In genomic region chr16:74111583-74111982, GRCh38 we compare ENCODE assay signal across 29 cellular contexts.
DNase-seq lines count a peak whose midpoint lies in the region; ATAC-seq and TF ChIP-seq lines count a peak whose summit lies in the region.
"Had no signal": no experiment of that assay in that cellular context is flagged by ENCODE, and none has a peak within 500 bp of the region (broad histone marks: within the 10 kb centered on the region; RNA-seq: fewer than 3 reads in every experiment).

No MANE protein-coding gene starts in this region.

- no peaks in the 10 kb centered on the region for H3K79me2 ChIP-seq in GM23338 (replicated peaks; ENCODE audit: insufficient read depth)

- no peak overlapping the region for H3K4me3 ChIP-seq in GM23338
- H3K4me3 ChIP-seq: cardiac muscle cell, colonic mucosa, gastrocnemius medialis, HAP-1, right atrium auricular region, SK-N-MC, stomach had no signal

- no peaks in the 10 kb centered on the region for H3K36me3 Mint-ChIP-seq in activated CD4-positive, alpha-beta T cell treated with anti-CD3 and anti-CD28 coated beads for 36 hours (ENCODE audit: low read depth)
- no peaks in the 10 kb centered on the region for H3K36me3 Mint-ChIP-seq in GM23338 (ENCODE audit: low read depth)
- H3K36me3 Mint-ChIP-seq in activated naive CD8-positive, alpha-beta T cell treated with anti-CD3 and anti-CD28 coated beads, Interleukin-2, amount 10 ng/mL, durations not matched to agents 7 days and 5 days, result no peaks in the 10 kb centered on the region
- H3K36me3 Mint-ChIP-seq: CD8-positive, alpha-beta T cell; mesothelial cell of epicardium had no signal

- ATAC-seq in activated CD4-positive, alpha-beta T cell treated with anti-CD3 and anti-CD28 coated beads for 36 hours, result peak; percentile 37
- ATAC-seq in GM23338, result no peak
- ATAC-seq in activated naive CD8-positive, alpha-beta T cell treated with anti-CD3 and anti-CD28 coated beads, Interleukin-2, amount 10 ng/mL, durations not matched to agents 7 days and 5 days (ENCODE audit: low read depth), result peak; percentile 40
- ATAC-seq: CD8-positive, alpha-beta T cell; gastrocnemius medialis had no signal

- H4K20me1 ChIP-seq in GM23338 (replicated peaks; ENCODE audit: insufficient read depth), result no peaks in the 10 kb centered on the region

- H3K9me3 Mint-ChIP-seq in activated CD4-positive, alpha-beta T cell treated with anti-CD3 and anti-CD28 coated beads for 36 hours (ENCODE audit: low read depth), result no peaks in the 10 kb centered on the region
- no peaks in the 10 kb centered on the region for H3K9me3 Mint-ChIP-seq in GM23338
- no peaks in the 10 kb centered on the region for H3K9me3 Mint-ChIP-seq in activated naive CD8-positive, alpha-beta T cell treated with anti-CD3 and anti-CD28 coated beads, Interleukin-2, amount 10 ng/mL, durations not matched to agents 7 days and 5 days
- H3K9me3 Mint-ChIP-seq: activated T-helper 2 cell treated with anti-CD3 and anti-CD28 coated beads, Interferon-gamma antibody, Interleukin-2, Interleukin-4, amounts not matched to agents 10 μg/mL and 5 μg/mL and 100 μg/mL, durations not matched to agents 14 hours and 24 hours and 36 hours; CD8-positive, alpha-beta T cell; mesothelial cell of epicardium; T-helper 1 cell treated with Interleukin-12 subunit alpha and Interleukin-12 subunit beta and Interleukin-4 antibody, amounts not matched to agents 30 μg/mL and 1 μg/mL, for 36 hours had no signal

- peaks cover 4% of the 10 kb centered on the region for H3K27me3 Mint-ChIP-seq in activated CD4-positive, alpha-beta T cell treated with anti-CD3 and anti-CD28 coated beads for 36 hours
- peaks cover 2% of the 10 kb centered on the region for H3K27me3 Mint-ChIP-seq in GM23338 (ENCODE audit: insufficient read depth, low read depth, poor library complexity)
- peaks cover 2% of the 10 kb centered on the region for H3K27me3 Mint-ChIP-seq in activated naive CD8-positive, alpha-beta T cell treated with anti-CD3 and anti-CD28 coated beads, Interleukin-2, amount 10 ng/mL, durations not matched to agents 7 days and 5 days

- intact Hi-C loops in activated CD4-positive, alpha-beta T cell treated with anti-CD3 and anti-CD28 coated beads for 36 hours (cut with DNase I, micrococcal nuclease), result no loop called here

- no peak overlapping the region for H3K27ac ChIP-seq in GM23338 (ENCODE audit: low read depth)
- H3K27ac ChIP-seq: cardiac muscle cell, colonic mucosa, gastrocnemius medialis, HL-60, right atrium auricular region, SK-N-MC, stomach had no signal

- 0 out of 2 replicates have a peak overlapping the region, but pooled peaks have one; percentile 5 for H2AFZ ChIP-seq in GM23338

- H3K27me3 ChIP-seq in GM23338 (ENCODE audit: insufficient read depth), result no peaks in the 10 kb centered on the region
- H3K27me3 ChIP-seq: cardiac muscle cell, colonic mucosa, gastrocnemius medialis, right atrium auricular region, stomach had no signal

- H3K4me1 Mint-ChIP-seq in activated CD4-positive, alpha-beta T cell treated with anti-CD3 and anti-CD28 coated beads for 36 hours, result peaks cover 4% of the 10 kb centered on the region
- peaks cover 13% of the 10 kb centered on the region for H3K4me1 Mint-ChIP-seq in GM23338
- peaks cover 4% of the 10 kb centered on the region for H3K4me1 Mint-ChIP-seq in activated naive CD8-positive, alpha-beta T cell treated with anti-CD3 and anti-CD28 coated beads, Interleukin-2, amount 10 ng/mL, durations not matched to agents 7 days and 5 days
- H3K4me1 Mint-ChIP-seq: mesothelial cell of epicardium had no signal

- DNase-seq in activated CD4-positive, alpha-beta T cell treated with anti-CD3 and anti-CD28 coated beads for 36 hours, result peak; percentile 13
- no peak for DNase-seq in activated CD4-positive, alpha-beta T cell treated with anti-CD3 and anti-CD28 coated beads for 48 hours
- DNase-seq in GM23338 (ENCODE audit: low spot score) (no peak), NCI-H69 (lab: John Stamatoyannopoulos, UW) (peak; percentile 15), mesenteric fat pad (ENCODE audit: low spot score) (no peak), HuH-7 (ENCODE audit: low spot score) (no peak)
- no peak for DNase-seq in activated naive CD8-positive, alpha-beta T cell treated with anti-CD3 and anti-CD28 coated beads, Interleukin-2, amount 10 ng/mL, durations not matched to agents 7 days and 5 days
- DNase-seq: ACHN; activated CD4-positive, alpha-beta T cell treated with anti-CD3 and anti-CD28 coated beads, Interleukin-2, amount 50 U/mL, for 48 hours; BE2C; CD8-positive, alpha-beta T cell; colonic mucosa; effector CD4-positive, alpha-beta T cell; gastrocnemius medialis; Kasumi-1; NCI-H1092; NCI-H187 treated with DMSO at 0.1 percent for 48 hours; NCI-H524 treated with DMSO at 0.1 percent for 48 hours; OCI-M1; stimulated activated CD8-positive, alpha-beta memory T cell treated with anti-CD3 and anti-CD28 coated beads, Interleukin-4, amount 100 ng/mL, for 48 hours; stomach had no signal

- POLR2A ChIA-PET in activated CD4-positive, alpha-beta T cell treated with anti-CD3 and anti-CD28 coated beads for 36 hours (lab: Charles Lee), result no interaction called here
- POLR2A ChIA-PET in activated naive CD8-positive, alpha-beta T cell treated with anti-CD3 and anti-CD28 coated beads, Interleukin-2, amount 10 ng/mL, durations not matched to agents 7 days and 5 days (lab: Charles Lee), result no interaction called here

- TF ChIP-seq CTCF in GM23338 (conservative IDR thresholded peaks at IDR 0.05; ENCODE audit: low read depth in 2 of 2), result no peak

- H3K4me3 Mint-ChIP-seq in activated CD4-positive, alpha-beta T cell treated with anti-CD3 and anti-CD28 coated beads for 36 hours, result no peak overlapping the region
- no peak overlapping the region for H3K4me3 Mint-ChIP-seq in GM23338
- H3K4me3 Mint-ChIP-seq in activated naive CD8-positive, alpha-beta T cell treated with anti-CD3 and anti-CD28 coated beads, Interleukin-2, amount 10 ng/mL, durations not matched to agents 7 days and 5 days, result no peak overlapping the region
- H3K4me3 Mint-ChIP-seq: CD8-positive, alpha-beta T cell; mesothelial cell of epicardium; T-helper 1 cell treated with Interleukin-12 subunit alpha and Interleukin-12 subunit beta and Interleukin-4 antibody, amounts not matched to agents 30 μg/mL and 1 μg/mL, for 36 hours had no signal

- H3K4me2 ChIP-seq in GM23338, result no peak overlapping the region

- H3F3A ChIP-seq in GM23338 (replicated peaks; ENCODE audit: low read depth), result peaks cover 7% of the 10 kb centered on the region; the same call in 1 of the 2 replicates

- no peak overlapping the region for H3K27ac Mint-ChIP-seq in activated CD4-positive, alpha-beta T cell treated with anti-CD3 and anti-CD28 coated beads for 36 hours
- H3K27ac Mint-ChIP-seq in GM23338, result no peak overlapping the region
- no peak overlapping the region for H3K27ac Mint-ChIP-seq in activated naive CD8-positive, alpha-beta T cell treated with anti-CD3 and anti-CD28 coated beads, Interleukin-2, amount 10 ng/mL, durations not matched to agents 7 days and 5 days
- H3K27ac Mint-ChIP-seq: activated T-helper 2 cell treated with anti-CD3 and anti-CD28 coated beads, Interferon-gamma antibody, Interleukin-2, Interleukin-4, amounts not matched to agents 10 μg/mL and 5 μg/mL and 100 μg/mL, durations not matched to agents 14 hours and 24 hours and 36 hours; CD8-positive, alpha-beta T cell; mesothelial cell of epicardium; T-helper 1 cell treated with Interleukin-12 subunit alpha and Interleukin-12 subunit beta and Interleukin-4 antibody, amounts not matched to agents 30 μg/mL and 1 μg/mL, for 36 hours had no signal

- no peaks in the 10 kb centered on the region for H3K9me2 ChIP-seq in GM23338 (ENCODE audit: insufficient read depth)

- CTCF ChIA-PET in activated CD4-positive, alpha-beta T cell treated with anti-CD3 and anti-CD28 coated beads for 36 hours (lab: Charles Lee), result no interaction called here

- no peaks in the 10 kb centered on the region; the same call in 1 of the 2 replicates for H3K36me3 ChIP-seq in GM23338 (ENCODE audit: insufficient read depth)
- H3K36me3 ChIP-seq: BE2C, cardiac muscle cell, colonic mucosa, gastrocnemius medialis, HAP-1, right atrium auricular region, stomach had no signal

- no peaks in the 10 kb centered on the region for H3K4me1 ChIP-seq in GM23338 (ENCODE audit: insufficient read depth)
- H3K4me1 ChIP-seq: BE2C, colonic mucosa, gastrocnemius medialis, right atrium auricular region had no signal

TF ChIP-seq in GM23338, 12 proteins besides CTCF, POLR2A, EP300 and RAD21 (continues in another document):
- TF ChIP-seq JUNB (IDR thresholded peaks at IDR 0.05; ENCODE audit: unreplicated experiment) (no peak), ZNF331 (CRISPR knock-in tag; IDR thresholded peaks at IDR 0.05; ENCODE audit: low read depth) (no peak), NANOG (IDR thresholded peaks at IDR 0.05; ENCODE audit: borderline replicate concordance) (no peak), ETS1 (IDR thresholded peaks at IDR 0.05) (no peak)

Comparison
In these comparisons a context has a peak if more than half of its experiments do, and no peak if none do; other contexts are left out.
1. DNase-seq: peak in activated CD4-positive, alpha-beta T cell treated with anti-CD3 and anti-CD28 coated beads for 36 hours (single experiment) and NCI-H69 (single experiment); none in activated CD4-positive, alpha-beta T cell treated with anti-CD3 and anti-CD28 coated beads for 48 hours (single experiment), GM23338 (single experiment), activated naive CD8-positive, alpha-beta T cell treated with anti-CD3 and anti-CD28 coated beads, Interleukin-2, amount 10 ng/mL, durations not matched to agents 7 days and 5 days (single experiment), mesenteric fat pad (single experiment) and HuH-7 (single experiment).